In genomic region chr1:80639777-80640533, GRCh38 we compare ENCODE assay signal across 10 cellular contexts.
DNase-seq lines count a peak whose midpoint lies in the region; ATAC-seq and TF ChIP-seq lines count a peak whose summit lies in the region.
"Had no signal": no experiment of that assay in that cellular context is flagged by ENCODE, and none has a peak within 500 bp of the region (broad histone marks: within the 10 kb centered on the region; RNA-seq: fewer than 3 reads in every experiment).

No MANE protein-coding gene starts in this region.

- H3K4me1 ChIP-seq in neural progenitor cell = peaks cover 3% of the 10 kb centered on the region
- H3K4me1 ChIP-seq in CD4-positive, alpha-beta memory T cell (ENCODE audit: insufficient read depth, low read length) = no peaks in the 10 kb centered on the region

- no peaks in the 10 kb centered on the region for H3K9me3 ChIP-seq in neural progenitor cell (ENCODE audit: low read depth)
- H3K9me3 ChIP-seq in CD4-positive, alpha-beta memory T cell (ENCODE audit: control insufficient read depth in 1 of 2, low read length in 2 of 2) = no peaks in the 10 kb centered on the region

- no peak overlapping the region for H3K4me2 ChIP-seq in neural progenitor cell

- CTCF ChIA-PET in CD4-positive, alpha-beta memory T cell (lab: Charles Lee; ENCODE audit: partially characterized antibody) = no interaction called here

- no peaks in the 10 kb centered on the region for H4K20me1 ChIP-seq in neural progenitor cell (ENCODE audit: low read depth)

- H3K79me2 ChIP-seq in neural progenitor cell (ENCODE audit: low read depth) = no peaks in the 10 kb centered on the region

- ATAC-seq in GM19023 (IDR thresholded peaks at IDR 0.05; ENCODE audit: unreplicated experiment) (peak; percentile 95), HG02571 (IDR thresholded peaks at IDR 0.05; ENCODE audit: unreplicated experiment) (peak; percentile 95), HG03457 (IDR thresholded peaks at IDR 0.05; ENCODE audit: unreplicated experiment) (peak; percentile 95)

- intact Hi-C loops in CD14-positive monocyte (cut with micrococcal nuclease) = no loop called here
- intact Hi-C loops in CD4-positive, alpha-beta memory T cell (cut with micrococcal nuclease) = no loop called here

- H3K4me3 Mint-ChIP-seq in neural progenitor cell (no peak overlapping the region), CD14-positive monocyte (no peak overlapping the region)
- H3K4me3 Mint-ChIP-seq in CD4-positive, alpha-beta memory T cell = no peak overlapping the region

- H3K27me3 ChIP-seq in neural progenitor cell = no peaks in the 10 kb centered on the region
- no peaks in the 10 kb centered on the region for H3K27me3 ChIP-seq in CD4-positive, alpha-beta memory T cell (ENCODE audit: insufficient read depth, low read length)

- peak overlapping the region; percentile 37 for H2AFZ ChIP-seq in neural progenitor cell (replicated peaks)

- H3K27ac Mint-ChIP-seq in neural progenitor cell (peak overlapping the region; percentile 37), CD14-positive monocyte (no peak overlapping the region)
- no peak overlapping the region for H3K27ac Mint-ChIP-seq in CD4-positive, alpha-beta memory T cell

- H3K9me3 Mint-ChIP-seq in neural progenitor cell = no peaks in the 10 kb centered on the region
- H3K9me3 Mint-ChIP-seq in CD14-positive monocyte = peaks cover 0 to 9% (median 5%) of the 10 kb centered on the region in 7 donors
- peaks cover 0 to 16% (median 8%) of the 10 kb centered on the region in 8 donors for H3K9me3 Mint-ChIP-seq in CD4-positive, alpha-beta memory T cell

- no peaks in the 10 kb centered on the region for H3K27me3 Mint-ChIP-seq in neural progenitor cell (ENCODE audit: insufficient read depth, low read depth)
- H3K27me3 Mint-ChIP-seq in CD14-positive monocyte (ENCODE audit: low read depth in 3 of 3) = peaks cover 0 to 4% (median 2%) of the 10 kb centered on the region in 3 donors
- H3K27me3 Mint-ChIP-seq in CD4-positive, alpha-beta memory T cell = no peaks in the 10 kb centered on the region

- H3K27ac ChIP-seq in neural progenitor cell = no peak overlapping the region
- H3K27ac ChIP-seq in CD4-positive, alpha-beta memory T cell (ENCODE audit: low read depth, low read length) = no peak overlapping the region
- H3K27ac ChIP-seq: epithelial cell of prostate had no signal

- H3K36me3 ChIP-seq in neural progenitor cell = no peaks in the 10 kb centered on the region
- no peaks in the 10 kb centered on the region for H3K36me3 ChIP-seq in CD4-positive, alpha-beta memory T cell (ENCODE audit: insufficient read depth, low read length)

- no peak overlapping the region for H3K4me3 ChIP-seq in neural progenitor cell
- no peak overlapping the region for H3K4me3 ChIP-seq in CD4-positive, alpha-beta memory T cell (ENCODE audit: low read length in 2 of 2)

- no peaks in the 10 kb centered on the region for H3F3A ChIP-seq in neural progenitor cell (ENCODE audit: low read depth)

- POLR2A ChIA-PET in CD4-positive, alpha-beta memory T cell (lab: Charles Lee; ENCODE audit: partially characterized antibody) = no interaction called here

- TF ChIP-seq CTCF in neural progenitor cell (IDR thresholded peaks at IDR 0.05) (no peak), CD14-positive monocyte (IDR thresholded peaks at IDR 0.05) (no peak)

- DNase-seq in neural progenitor cell (ENCODE audit: low spot score) = no peak
- no peak for DNase-seq in CD14-positive monocyte (ENCODE audit: low spot score)
- no peak for DNase-seq in NCI-H226
- no peak for DNase-seq in CD4-positive, alpha-beta memory T cell
- DNase-seq in SHP77 (lab: John Stamatoyannopoulos, UW) = no peak
- DNase-seq: stimulated activated naive CD4-positive, alpha-beta T cell treated with Interleukin-2 at 50 U/mL for 16 hours had no signal

- no peak overlapping the region for H3K9ac ChIP-seq in neural progenitor cell

- H3K36me3 Mint-ChIP-seq in neural progenitor cell (no peaks in the 10 kb centered on the region), CD14-positive monocyte (no peaks in the 10 kb centered on the region)
- H3K36me3 Mint-ChIP-seq in CD4-positive, alpha-beta memory T cell = no peaks in the 10 kb centered on the region

- peaks cover 6% of the 10 kb centered on the region for H3K4me1 Mint-ChIP-seq in neural progenitor cell
- peaks cover 4% of the 10 kb centered on the region for H3K4me1 Mint-ChIP-seq in CD14-positive monocyte
- H3K4me1 Mint-ChIP-seq in CD4-positive, alpha-beta memory T cell = no peaks in the 10 kb centered on the region
